In genomic region chr6:168192901-168193815, GRCh38 we compare ENCODE assay signal across 19 cellular contexts.
"Had no signal": no experiment of that assay in that cellular context is flagged by ENCODE, and none has a peak within 500 bp of the region (broad histone marks: within the 10 kb centered on the region; RNA-seq: fewer than 3 reads in every experiment).

No MANE protein-coding gene starts in this region.

- H3K27me3 ChIP-seq: ascending aorta, upper lobe of left lung had no signal

- H3K27ac ChIP-seq: ascending aorta, gastrocnemius medialis, heart right ventricle, skin epidermis, upper lobe of left lung had no signal

- H3K9me3 ChIP-seq: ascending aorta, breast epithelium, gastrocnemius medialis, heart right ventricle, upper lobe of left lung had no signal

- H3K4me3 ChIP-seq: ascending aorta, breast epithelium, gastrocnemius medialis, heart right ventricle, skin epidermis, upper lobe of left lung had no signal

- ATAC-seq: gastrocnemius medialis, T-cell had no signal

- H3K4me1 ChIP-seq: ascending aorta, gastrocnemius medialis, heart right ventricle had no signal

- H3K36me3 ChIP-seq: ascending aorta, breast epithelium, gastrocnemius medialis, heart right ventricle, upper lobe of left lung had no signal

- DNase-seq: activated CD4-positive, alpha-beta T cell treated with anti-CD3 and anti-CD28 coated beads for 1 hour; activated CD4-positive, alpha-beta T cell treated with anti-CD3 and anti-CD28 coated beads, Interleukin-2, amount 50 U/mL, for 4 hours; activated naive CD4-positive, alpha-beta T cell treated with anti-CD3 and anti-CD28 coated beads, Interleukin-2, amount 10 ng/mL, durations not matched to agents 7 days and 5 days; activated T-cell treated with anti-CD3 and anti-CD28 coated beads, Interleukin-2, amount 50 U/mL, for 24 hours; erythroblast; gastrocnemius medialis; heart right ventricle; mammary epithelial cell; naive B cell; nucleus accumbens; stimulated activated CD4-positive, alpha-beta T cell treated with anti-CD3 and anti-CD28 coated beads, Interleukin-15, amount 100 ng/mL, for 24 hours; stimulated activated CD4-positive, alpha-beta T cell treated with anti-CD3 and anti-CD28 coated beads, Interleukin-4, amount 100 ng/mL, for 24 hours; stimulated activated naive CD4-positive, alpha-beta T cell treated with Interleukin-2 at 50 U/mL for 16 hours; T-cell; T-helper 9 cell had no signal
